6 cellular contexts compared by ENCODE assay signal in genomic region chr17:4944163-4944553, GRCh38. TPM values are rescaled to one million over a fixed set of nuclear protein-coding genes. Genes with fewer than 3 reads are reported as not detected.
DNase-seq lines count a peak whose midpoint lies in the region; ATAC-seq and TF ChIP-seq lines count a peak whose summit lies in the region.

No MANE protein-coding gene starts in this region.

- no peak for TF ChIP-seq CTCF in DOHH2 (IDR thresholded peaks at IDR 0.05; ENCODE audit: low read depth, low read length, poor library complexity, severe bottlenecking)
- no peak for TF ChIP-seq CTCF in left lung (IDR thresholded peaks at IDR 0.05)

- no peaks in the 10 kb centered on the region for H3K9me2 ChIP-seq in DOHH2 (replicated peaks; ENCODE audit: control insufficient read depth, low read length)

- ATAC-seq in left lung (no peak), HG03045 (IDR thresholded peaks at IDR 0.05; ENCODE audit: unreplicated experiment) (no peak), aorta (ENCODE audit: low FRiP score) (no peak)

- H3K27me3 ChIP-seq in DOHH2 (ENCODE audit: control insufficient read depth, low read length) (no peaks in the 10 kb centered on the region), left lung (no peaks in the 10 kb centered on the region), aorta (ENCODE audit: control insufficient read depth in 1 of 2, insufficient read depth in 2 of 2, low read length in 1 of 2) (peaks cover 0 to 2% of the 10 kb centered on the region in 2 donors)

- H3F3A ChIP-seq in DOHH2 (ENCODE audit: control insufficient read depth, insufficient read depth), result peaks cover 70% of the 10 kb centered on the region

- peaks cover 13% of the 10 kb centered on the region; the same call in 1 of the 2 replicates for H4K20me1 ChIP-seq in DOHH2 (ENCODE audit: control insufficient read depth, insufficient read depth, low read depth, low read length)

- peaks cover 86% of the 10 kb centered on the region for H3K79me2 ChIP-seq in DOHH2 (ENCODE audit: control insufficient read depth, low read length)

- H3K4me1 ChIP-seq in DOHH2 (ENCODE audit: control insufficient read depth, low read length) (peaks cover 60% of the 10 kb centered on the region), left lung (peaks cover 30 to 66% of the 10 kb centered on the region in 2 donors), aorta (ENCODE audit: control insufficient read depth in 1 of 2, insufficient read depth in 2 of 2, low read length in 2 of 2) (no peaks in the 10 kb centered on the region)

- intact Hi-C loops in left lung (cut with DNase I) (no loop called here), aorta (cut with DNase I) (no loop called here)

- peak overlapping the region; percentile 94 for H3K4me2 ChIP-seq in DOHH2 (ENCODE audit: low read length)

- H3K36me3 ChIP-seq in DOHH2 (ENCODE audit: control insufficient read depth, low read length) (peaks cover 86% of the 10 kb centered on the region), left lung (peaks cover 0 to 53% of the 10 kb centered on the region in 2 donors), aorta (ENCODE audit: control insufficient read depth in 1 of 2, insufficient read depth in 2 of 2, low read length in 1 of 2) (no peaks in the 10 kb centered on the region)

- H3K9me3 ChIP-seq in DOHH2 (ENCODE audit: control insufficient read depth, insufficient read depth, low read length) (no peaks in the 10 kb centered on the region), left lung (no peaks in the 10 kb centered on the region), aorta (ENCODE audit: control insufficient read depth, low read length) (no peaks in the 10 kb centered on the region)

- DNase-seq in T follicular helper cell (ENCODE audit: low read depth) (peak; percentile 29), left lung (peak in 1 of 2 donors; percentile 81), aorta (no peak), anterior cingulate cortex (lab: John Stamatoyannopoulos, UW) (no peak)

- peak overlapping the region; percentile 99 for H3K27ac ChIP-seq in DOHH2 (ENCODE audit: low read depth, low read length)
- H3K27ac ChIP-seq in left lung, result peak overlapping the region; percentile 58 to 100
- H3K27ac ChIP-seq in aorta (ENCODE audit: low read depth in 1 of 2, low read length in 2 of 2), result no peak overlapping the region

- WGBS in aorta, 2 donors, result 22 to 27% methylated on average over 3 of the region's 3 CpGs

- peak overlapping the region; percentile 50 for H3K4me3 ChIP-seq in DOHH2 (ENCODE audit: low read length)
- H3K4me3 ChIP-seq in left lung, result peak overlapping the region in 1 of 2 donors; percentile 100
- no peak overlapping the region for H3K4me3 ChIP-seq in aorta (ENCODE audit: low read length in 2 of 2)

RNA-seq across cellular contexts. Expression of gene RNF167, which starts 4.1 kb away (rescaled TPM):
- total RNA-seq in left lung (100 to 1,000 TPM; 102 to 108 TPM), aorta (10 to 100 TPM; 45.6 to 51.8 TPM)
- polyA plus RNA-seq in aorta, result 10 to 100 TPM; 39.3 to 89.3 TPM

RNA-seq across cellular contexts. Expression of gene PFN1, which starts 4.2 kb away (rescaled TPM):
- total RNA-seq in left lung (100 to 1,000 TPM; 619 to 987 TPM), aorta (100 to 1,000 TPM; 440 to 554 TPM)
- polyA plus RNA-seq in aorta, result 100 to 1,000 TPM; 543 to 728 TPM

RNA-seq across cellular contexts. Expression of gene SLC25A11, which starts 4.3 kb away (rescaled TPM):
- total RNA-seq in left lung (10 to 100 TPM; 58.6 to 70.5 TPM), aorta (10 to 100 TPM; 28.3 to 29.5 TPM)
- 10 to 100 TPM; 31.8 to 41.6 TPM for polyA plus RNA-seq in aorta

RNA-seq across cellular contexts. Expression of gene ENO3, which starts 6.8 kb away (rescaled TPM):
- total RNA-seq in left lung, result 10 to 100 TPM; 15.0 to 15.9 TPM
- total RNA-seq in aorta, result 1 to 10 TPM; 5.2 to 7.4 TPM
- 10 to 100 TPM in 1 of 2 donors, 1 to 10 TPM in 1; 9.5 to 46.2 TPM for polyA plus RNA-seq in aorta

RNA-seq across cellular contexts. Expression of gene GP1BA, which starts 12.1 kb away (rescaled TPM):
- total RNA-seq in left lung, result under 1 TPM; 0.31 to 0.96 TPM
- under 1 TPM in 1 of 2 donors, not detected in 1; 0.19 TPM for total RNA-seq in aorta
- polyA plus RNA-seq in aorta, result under 1 TPM in 1 of 2 donors, not detected in 1; 0.08 TPM

Comparison
In these comparisons a context has a peak if more than half of its experiments do, and no peak if none do; other contexts are left out.
1. H3K27ac ChIP-seq: peak in DOHH2 (single experiment) and left lung (2 of 2); none in aorta (0 of 2).